Comparison of ENCODE assay signal across 21 cellular contexts in genomic region chr6:15882915-15883314, GRCh38.
DNase-seq lines count a peak whose midpoint lies in the region; ATAC-seq lines count a peak whose summit lies in the region.
"Had no signal": no experiment of that assay in that cellular context is flagged by ENCODE, and none has a peak within 500 bp of the region (broad histone marks: within the 10 kb centered on the region; RNA-seq: fewer than 3 reads in every experiment).

No MANE protein-coding gene starts in this region.

- H3K4me1 ChIP-seq in BLaER1 treated with 17β-estradiol and CSF1 and Interleukin-3, amounts not matched to agents 10 nM and 100 nM, result peaks cover 84 to 98% (median 90%) of the 10 kb centered on the region in 10 experiments
- peaks cover 48% of the 10 kb centered on the region for H3K4me1 ChIP-seq in SJCRH30

- H3K27me3 ChIP-seq in BLaER1 treated with 17β-estradiol and CSF1 and Interleukin-3, amounts not matched to agents 10 nM and 100 nM, result no peaks in the 10 kb centered on the region
- no peaks in the 10 kb centered on the region for H3K27me3 ChIP-seq in SJCRH30

- DNase-seq in SJCRH30 (peak; percentile 67 to 77), lung microvascular endothelial cell (ENCODE audit: low read depth in 2 of 2) (peak; percentile 23 to 73), NCI-H1930 (lab: John Stamatoyannopoulos, UW) (no peak)
- DNase-seq in stimulated activated naive B cell treated with anti-CD40 and anti-IgM and Interleukin-4, amounts not matched to agents 10 μg/mL and 1 μg/mL and 100 μg/mL, for 72 hours, result no peak
- no peak for DNase-seq in activated CD8-positive, alpha-beta memory T cell treated with anti-CD3 and anti-CD28 coated beads, Interleukin-2, amount 50 U/mL, for 48 hours
- DNase-seq: Calu3; DMS79 treated with DMSO at 0.1 percent for 48 hours; GF-D8; H9; MM.1S; NCI-H1048; NCI-H1436; NCI-H187; NCI-H82; NK-92 treated with Interleukin-12 subunit alpha and Interleukin-12 subunit beta, amount 100 ng/mL, for 24 hours; Right ventricle myocardium superior had no signal

- H4K20me1 ChIP-seq in BLaER1 treated with 17β-estradiol and CSF1 and Interleukin-3, amounts not matched to agents 10 nM and 100 nM, result no peaks in the 10 kb centered on the region

- no peaks in the 10 kb centered on the region for H3K36me3 ChIP-seq in BLaER1 treated with 17β-estradiol and CSF1 and Interleukin-3, amounts not matched to agents 10 nM and 100 nM
- no peaks in the 10 kb centered on the region for H3K36me3 ChIP-seq in SJCRH30

- peak overlapping the region; percentile 0 to 91 (median 80); a peak in 19 of 22 replicates for H3K4me2 ChIP-seq in BLaER1 treated with 17β-estradiol and CSF1 and Interleukin-3, amounts not matched to agents 10 nM and 100 nM
- H3K4me2 ChIP-seq: KMS-11 had no signal

- H3K4me1 Mint-ChIP-seq in stimulated activated naive B cell treated with anti-CD40 and anti-IgM and Interleukin-4, amounts not matched to agents 10 μg/mL and 1 μg/mL and 100 μg/mL, for 72 hours, result peaks cover 47 to 79% of the 10 kb centered on the region in 2 donors
- H3K4me1 Mint-ChIP-seq: H9 had no signal

- peak overlapping the region in 2 of 11 experiments; percentile 21 to 30; a peak in 3 of 22 replicates for H3K9ac ChIP-seq in BLaER1 treated with 17β-estradiol and CSF1 and Interleukin-3, amounts not matched to agents 10 nM and 100 nM
- H3K9ac ChIP-seq: KMS-11 had no signal

- peaks cover 3 to 4% of the 10 kb centered on the region in 2 donors for H3K36me3 Mint-ChIP-seq in stimulated activated naive B cell treated with anti-CD40 and anti-IgM and Interleukin-4, amounts not matched to agents 10 μg/mL and 1 μg/mL and 100 μg/mL, for 72 hours
- H3K36me3 Mint-ChIP-seq: IgD-negative memory B cell had no signal

- H3K27ac ChIP-seq in BLaER1 treated with 17β-estradiol and CSF1 and Interleukin-3, amounts not matched to agents 10 nM and 100 nM, result peak overlapping the region in 10 of 11 experiments; percentile 41 to 93 (median 91); a peak in 20 of 22 replicates
- peak overlapping the region; percentile 51 for H3K27ac ChIP-seq in SJCRH30
- H3K27ac ChIP-seq: KMS-11 had no signal

- peaks cover 4 to 6% of the 10 kb centered on the region in 2 donors for H3K9me3 Mint-ChIP-seq in stimulated activated naive B cell treated with anti-CD40 and anti-IgM and Interleukin-4, amounts not matched to agents 10 μg/mL and 1 μg/mL and 100 μg/mL, for 72 hours
- H3K9me3 Mint-ChIP-seq: H9 had no signal

- H3K9me3 ChIP-seq in BLaER1 treated with 17β-estradiol and CSF1 and Interleukin-3, amounts not matched to agents 10 nM and 100 nM (replicated peaks in 1 of 11), result peaks cover 0 to 17% (median 8%) of the 10 kb centered on the region in 11 experiments; a peak in 6 of 22 replicates
- no peaks in the 10 kb centered on the region for H3K9me3 ChIP-seq in SJCRH30 (replicated peaks)

- no peaks in the 10 kb centered on the region for H3K27me3 Mint-ChIP-seq in stimulated activated naive B cell treated with anti-CD40 and anti-IgM and Interleukin-4, amounts not matched to agents 10 μg/mL and 1 μg/mL and 100 μg/mL, for 72 hours

- ATAC-seq in stimulated activated naive B cell treated with anti-CD40 and anti-IgM and Interleukin-4, amounts not matched to agents 10 μg/mL and 1 μg/mL and 100 μg/mL, for 72 hours (replicated peaks), result no peak
- no peak for ATAC-seq in GM19351 (IDR thresholded peaks at IDR 0.05; ENCODE audit: unreplicated experiment)
- ATAC-seq: PC-3 had no signal

- H3K27ac Mint-ChIP-seq in stimulated activated naive B cell treated with anti-CD40 and anti-IgM and Interleukin-4, amounts not matched to agents 10 μg/mL and 1 μg/mL and 100 μg/mL, for 72 hours, result peak overlapping the region; percentile 62
- H3K27ac Mint-ChIP-seq: H9 had no signal

- no peak overlapping the region for H3K4me3 ChIP-seq in BLaER1 treated with 17β-estradiol and CSF1 and Interleukin-3, amounts not matched to agents 10 nM and 100 nM
- H3K4me3 ChIP-seq in SJCRH30, result no peak overlapping the region

- no peak overlapping the region for H3K4me3 Mint-ChIP-seq in stimulated activated naive B cell treated with anti-CD40 and anti-IgM and Interleukin-4, amounts not matched to agents 10 μg/mL and 1 μg/mL and 100 μg/mL, for 72 hours
- H3K4me3 Mint-ChIP-seq: H9, IgD-negative memory B cell had no signal

Comparison
In these comparisons a context has a peak if more than half of its experiments do, and no peak if none do; other contexts are left out.
1. DNase-seq: peak in SJCRH30 (2 of 2) and lung microvascular endothelial cell (2 of 2); none in stimulated activated naive B cell treated with anti-CD40 and anti-IgM and Interleukin-4, amounts not matched to agents 10 μg/mL and 1 μg/mL and 100 μg/mL, for 72 hours (single experiment), activated CD8-positive, alpha-beta memory T cell treated with anti-CD3 and anti-CD28 coated beads, Interleukin-2, amount 50 U/mL, for 48 hours (single experiment) and NCI-H1930 (0 of 2).